Comparison of ENCODE assay signal across 16 cellular contexts in genomic region chr18:59041296-59041695, GRCh38.
"Had no signal": no experiment of that assay in that cellular context is flagged by ENCODE, and none has a peak within 500 bp of the region (broad histone marks: within the 10 kb centered on the region; RNA-seq: fewer than 3 reads in every experiment).

No MANE protein-coding gene starts in this region.

- H3K27me3 ChIP-seq: colonic mucosa, hepatocyte, neutrophil, right atrium auricular region, transverse colon had no signal

- H3K4me3 ChIP-seq: colonic mucosa, hepatocyte, left ventricle myocardium inferior, lower lobe of right lung, right atrium auricular region, transverse colon had no signal

- H3K4me1 ChIP-seq: colonic mucosa had no signal

- H3K36me3 ChIP-seq: colonic mucosa, left ventricle myocardium inferior, lower lobe of right lung, neutrophil, right atrium auricular region, transverse colon had no signal

- DNase-seq: colonic mucosa; effector CD4-positive, alpha-beta T cell; foreskin melanocyte; kidney; left cardiac atrium; left ventricle myocardium inferior; lower lobe of right lung; mesenchymal stem cell; naive B cell; small intestine; stimulated activated CD4-positive, alpha-beta T cell treated with anti-CD3 and anti-CD28 coated beads, Interleukin-4, amount 100 ng/mL, for 24 hours; transverse colon had no signal

- H2AFZ ChIP-seq: hepatocyte had no signal

- H3K79me2 ChIP-seq: hepatocyte had no signal

- H3K27ac ChIP-seq: colonic mucosa, hepatocyte, lower lobe of right lung, neutrophil had no signal

- ATAC-seq: stimulated activated memory B cell treated with anti-CD40 and anti-IgM and Interleukin-4, amounts not matched to agents 10 μg/mL and 1 μg/mL and 100 μg/mL, for 72 hours had no signal

- H3K9me3 ChIP-seq: colonic mucosa, left ventricle myocardium inferior, lower lobe of right lung, neutrophil, right atrium auricular region, transverse colon had no signal
